In the genomic region with DNA sequence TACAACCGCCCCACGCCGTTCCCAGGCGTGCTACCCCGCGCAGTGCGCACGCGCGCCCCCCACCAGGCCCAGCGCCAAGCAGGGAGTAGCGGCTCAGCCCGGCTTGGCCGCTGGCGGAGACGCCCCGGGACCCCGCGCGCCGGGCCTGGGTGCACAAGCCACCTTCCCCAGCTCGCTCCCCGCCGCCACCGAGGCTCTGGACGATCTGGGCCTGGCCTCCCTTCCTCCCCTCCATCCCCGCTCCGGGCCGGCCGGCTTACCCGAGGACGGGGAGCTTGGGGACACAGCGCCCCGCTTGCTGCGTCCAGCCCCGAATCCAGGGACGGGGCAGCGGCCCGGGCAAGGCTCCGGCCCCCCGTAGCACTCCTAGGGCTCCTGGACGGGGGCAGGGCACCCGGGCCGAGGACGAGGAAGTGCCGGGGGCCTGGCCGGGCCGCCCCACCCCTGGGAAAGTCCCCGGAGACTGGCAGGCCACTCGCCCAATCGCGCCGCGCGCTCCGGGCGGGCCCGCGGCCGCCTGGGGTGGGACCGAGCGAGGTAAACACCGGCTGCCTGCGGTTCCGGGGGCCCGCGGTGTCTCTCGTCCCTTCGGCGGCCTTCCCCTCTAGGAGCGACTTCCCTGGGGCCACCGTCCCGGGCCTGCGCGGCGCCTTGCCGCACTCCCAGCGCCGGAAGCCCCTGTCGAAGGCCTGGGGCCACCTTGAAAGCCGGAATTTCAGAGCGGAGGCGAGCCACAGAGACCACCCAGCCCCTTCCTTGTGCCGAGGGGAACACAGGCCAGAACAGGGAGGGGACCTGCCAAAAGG, we compare ENCODE assay signal across 8 cellular contexts. TPM values are rescaled to one million over a fixed set of nuclear protein-coding genes. Genes with fewer than 3 reads are reported as not detected.
DNase-seq lines count a peak whose midpoint lies in the region; ATAC-seq and TF ChIP-seq lines count a peak whose summit lies in the region.

A gene with protein sequence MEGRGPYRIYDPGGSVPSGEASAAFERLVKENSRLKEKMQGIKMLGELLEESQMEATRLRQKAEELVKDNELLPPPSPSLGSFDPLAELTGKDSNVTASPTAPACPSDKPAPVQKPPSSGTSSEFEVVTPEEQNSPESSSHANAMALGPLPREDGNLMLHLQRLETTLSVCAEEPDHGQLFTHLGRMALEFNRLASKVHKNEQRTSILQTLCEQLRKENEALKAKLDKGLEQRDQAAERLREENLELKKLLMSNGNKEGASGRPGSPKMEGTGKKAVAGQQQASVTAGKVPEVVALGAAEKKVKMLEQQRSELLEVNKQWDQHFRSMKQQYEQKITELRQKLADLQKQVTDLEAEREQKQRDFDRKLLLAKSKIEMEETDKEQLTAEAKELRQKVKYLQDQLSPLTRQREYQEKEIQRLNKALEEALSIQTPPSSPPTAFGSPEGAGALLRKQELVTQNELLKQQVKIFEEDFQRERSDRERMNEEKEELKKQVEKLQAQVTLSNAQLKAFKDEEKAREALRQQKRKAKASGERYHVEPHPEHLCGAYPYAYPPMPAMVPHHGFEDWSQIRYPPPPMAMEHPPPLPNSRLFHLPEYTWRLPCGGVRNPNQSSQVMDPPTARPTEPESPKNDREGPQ (minus strand): TSS at position 415 of the 806 bp plus-strand sequence. CDS start 15,939 bp downstream, outside the sequence.

- peaks cover 8% of the 10 kb centered on the region for H3F3A ChIP-seq in PC-3 (ENCODE audit: low read length, unreplicated experiment)

- no peaks in the 10 kb centered on the region for H3K27me3 ChIP-seq in PC-3 (ENCODE audit: low read length)

- H3K9me2 ChIP-seq in PC-3 (replicated peaks; ENCODE audit: low read length) = no peaks in the 10 kb centered on the region

- POLR2A ChIA-PET in PC-3 (lab: Charles Lee; ENCODE audit: unreplicated experiment) = no interaction called here

- H3K4me3 ChIP-seq in PC-3 (ENCODE audit: low read length) = peak within 1 kb of the TSS; percentile 94

- peaks cover 84% of the 10 kb centered on the region for H3K4me1 ChIP-seq in PC-3 (ENCODE audit: insufficient read depth, low read length)

- H3K4me2 ChIP-seq in PC-3 (ENCODE audit: low read length) = peak within 1 kb of the TSS; percentile 95

- H3K9ac ChIP-seq in PC-3 (ENCODE audit: low read length) = peak within 1 kb of the TSS; percentile 98

- intact Hi-C loops in PC-3 (cut with micrococcal nuclease) = loop anchor here (2.0 kb wide), 2 partner anchors 26 to 58 kb away; no protein-coding TSS in a partner anchor

- CTCF ChIA-PET in PC-3 (lab: Charles Lee) = no interaction called here

- no TSS peak for BruUV-seq in PC-3 (replicated peaks; lab: Mats Ljungman, UMichigan)

- no peak for TF ChIP-seq CTCF in PC-3 (conservative IDR thresholded peaks at IDR 0.05; ENCODE audit: low read depth, low read length)

- H2AFZ ChIP-seq in PC-3 (ENCODE audit: low read length) = peak within 1 kb of the TSS; percentile 66

- H3K27ac ChIP-seq in PC-3 (ENCODE audit: low read length) (peak within 1 kb of the TSS; percentile 92), epithelial cell of prostate (peak within 1 kb of the TSS; percentile 95)

- H3K36me3 ChIP-seq in PC-3 (ENCODE audit: low read depth, low read length) = peaks cover 14% of the 10 kb centered on the region; the same call in 1 of the 2 replicates

- H3K79me2 ChIP-seq in PC-3 (ENCODE audit: low read length) = peaks cover 61% of the 10 kb centered on the region

- peak; percentile 96 for DNase-seq in DMS 273 (lab: John Stamatoyannopoulos, UW; ENCODE audit: unreplicated experiment)
- peak in 74 of 76 experiments; percentile 23 to 94 (median 86) for DNase-seq in HUDEP-2 (lab: John Stamatoyannopoulos, UW; ENCODE audit: unreplicated experiment in 76 of 76)
- peak; percentile 94 for DNase-seq in PC-3
- DNase-seq in activated T-cell treated with anti-CD3 and anti-CD28 coated beads for 4 hours = peak; percentile 85
- peak; percentile 62 for DNase-seq in epithelial cell of prostate (ENCODE audit: low read depth, low spot score)
- DNase-seq in mucosa of gallbladder (ENCODE audit: low spot score) = peak; percentile 95
- DNase-seq in stimulated activated CD8-positive, alpha-beta memory T cell treated with anti-CD3 and anti-CD28 coated beads, Interleukin-4, amount 100 ng/mL, for 4 hours (ENCODE audit: low read depth in 2 of 2, low spot score in 1 of 2) = peak; percentile 74 to 89

- H4K20me1 ChIP-seq in PC-3 (ENCODE audit: low read length) = peaks cover 6% of the 10 kb centered on the region; the same call in 1 of the 2 replicates

- ATAC-seq in GM21390 (IDR thresholded peaks at IDR 0.05; ENCODE audit: unreplicated experiment) (peak; percentile 70), PC-3 (peak; percentile 86)

- no peaks in the 10 kb centered on the region for H3K9me3 ChIP-seq in PC-3 (ENCODE audit: low read length)

RNA-seq across cellular contexts. Expression of the gene that starts here (rescaled TPM):
- 90.0 and 139 TPM in 2 replicates for total RNA-seq in PC-3 (2014; rRNA removed)
- total RNA-seq in mucosa of gallbladder = 124 TPM

Comparison
In these comparisons a context has a peak if more than half of its experiments do, and no peak if none do; other contexts are left out.
1. Peak in every context shown above with its lines: DNase-seq, ATAC-seq, H3K4me3 ChIP-seq and H3K27ac ChIP-seq.